ENCODE assay signal across 29 cellular contexts in genomic region chr1:199937161-199937560, GRCh38.
"Had no signal": no experiment of that assay in that cellular context is flagged by ENCODE, and none has a peak within 500 bp of the region (broad histone marks: within the 10 kb centered on the region; RNA-seq: fewer than 3 reads in every experiment).

No MANE protein-coding gene starts in this region.

- FAIRE-seq: colon, endometrium, endothelial cell of umbilical vein, frontal cortex had no signal

- H3K9me3 ChIP-seq: colonic mucosa, esophagus muscularis mucosa, esophagus squamous epithelium, gastrocnemius medialis, gastroesophageal sphincter, heart left ventricle, heart right ventricle had no signal

- H3K4me3 Mint-ChIP-seq: dendritic cell treated with granulocyte-macrophage colony-stimulating factor and Interleukin-4, amounts not matched to agents 40 ng/mL and 50 ng/mL, for 4 days; effector memory CD8-positive, alpha-beta T cell; endodermal cell had no signal

- H3K27ac Mint-ChIP-seq: dendritic cell treated with granulocyte-macrophage colony-stimulating factor and Interleukin-4, amounts not matched to agents 40 ng/mL and 50 ng/mL, for 4 days; effector memory CD8-positive, alpha-beta T cell; endodermal cell had no signal

- H3K27ac ChIP-seq: colonic mucosa, coronary artery, dorsolateral prefrontal cortex, epithelial cell of prostate, esophagus muscularis mucosa, esophagus squamous epithelium, foreskin keratinocyte, gastrocnemius medialis, gastroesophageal sphincter, heart left ventricle, heart right ventricle had no signal

- H3K36me3 ChIP-seq: colonic mucosa, esophagus muscularis mucosa, esophagus squamous epithelium, gastrocnemius medialis, gastroesophageal sphincter, heart left ventricle, heart right ventricle had no signal

- H3K9me3 Mint-ChIP-seq: dendritic cell treated with granulocyte-macrophage colony-stimulating factor and Interleukin-4, amounts not matched to agents 40 ng/mL and 50 ng/mL, for 4 days; effector memory CD8-positive, alpha-beta T cell; endodermal cell had no signal

- H3K4me1 ChIP-seq: colonic mucosa, esophagus muscularis mucosa, esophagus squamous epithelium, foreskin keratinocyte, gastrocnemius medialis, gastroesophageal sphincter, heart left ventricle, heart right ventricle had no signal

- ATAC-seq: effector memory CD8-positive, alpha-beta T cell; esophagus mucosa; foreskin keratinocyte; gastrocnemius medialis; gastroesophageal sphincter; heart left ventricle had no signal

- H3K27me3 ChIP-seq: colonic mucosa, esophagus muscularis mucosa, esophagus squamous epithelium, foreskin keratinocyte, gastrocnemius medialis, gastroesophageal sphincter, heart left ventricle had no signal

- DNase-seq: colonic mucosa; cortex of kidney; dermis blood vessel endothelial cell; dorsolateral prefrontal cortex; effector CD4-positive, alpha-beta T cell; effector CD8-positive, alpha-beta T cell; effector memory CD4-positive, alpha-beta T cell; effector memory CD8-positive, alpha-beta T cell; endodermal cell; erythroblast; esophagus squamous epithelium; foreskin fibroblast; foreskin keratinocyte; foreskin melanocyte; gastrocnemius medialis; glutamatergic neuron; head of caudate nucleus; heart left ventricle; heart right ventricle had no signal

- H3K4me1 Mint-ChIP-seq: endodermal cell had no signal

- H3K27me3 Mint-ChIP-seq: dendritic cell treated with granulocyte-macrophage colony-stimulating factor and Interleukin-4, amounts not matched to agents 40 ng/mL and 50 ng/mL, for 4 days had no signal

- H3K4me3 ChIP-seq: colonic mucosa, coronary artery, dorsolateral prefrontal cortex, esophagus muscularis mucosa, esophagus squamous epithelium, gastrocnemius medialis, gastroesophageal sphincter, heart left ventricle, heart right ventricle had no signal
